ENCODE assay signal across 18 cellular contexts in genomic region chr18:615773-616172, GRCh38. TPM values are rescaled to one million over a fixed set of nuclear protein-coding genes. Genes with fewer than 3 reads are reported as not detected.
DNase-seq lines count a peak whose midpoint lies in the region; ATAC-seq and TF ChIP-seq lines count a peak whose summit lies in the region.
"Had no signal": no experiment of that assay in that cellular context is flagged by ENCODE, and none has a peak within 500 bp of the region (broad histone marks: within the 10 kb centered on the region; RNA-seq: fewer than 3 reads in every experiment).

No MANE protein-coding gene starts in this region.

- H3K14ac ChIP-seq in trophoblast cell (ENCODE audit: low read length) = no peak overlapping the region

- no peak overlapping the region for H3K4me3 Mint-ChIP-seq in natural killer cell treated with Interleukin-12 subunit alpha and Interleukin-12 subunit beta and Interleukin-15 and Interleukin-18, amount 100 ng/mL, for 72 hours
- H3K4me3 Mint-ChIP-seq: activated CD4-positive, alpha-beta T cell treated with anti-CD3 and anti-CD28 coated beads, Interleukin-2, amount 10 ng/mL, durations not matched to agents 24 days and 14 days; activated naive CD8-positive, alpha-beta T cell treated with anti-CD3 and anti-CD28 coated beads for 36 hours; brain; endodermal cell; stimulated activated memory B cell treated with anti-CD40 and anti-IgM and Interleukin-4, amounts not matched to agents 10 μg/mL and 1 μg/mL and 100 μg/mL, for 72 hours had no signal

- CTCF ChIA-PET in Panc1 (lab: Charles Lee) = interaction anchor here (0.5 kb wide), 1 partner anchor 74 kb away, joined by 3 read pairs; no protein-coding TSS in a partner anchor

- no peak overlapping the region for H4K91ac ChIP-seq in trophoblast cell (ENCODE audit: low read depth, low read length)

- intact Hi-C loops in Panc1 (cut with micrococcal nuclease; ENCODE audit: unreplicated experiment) = loop anchor here (2.0 kb wide), 1 partner anchor 329 kb away; no protein-coding TSS in a partner anchor

- H3K9ac ChIP-seq in trophoblast cell (ENCODE audit: low read length) = no peak overlapping the region

- BruUV-seq in Panc1 (replicated peaks; lab: Mats Ljungman, UMichigan) = no TSS peak

- H3K9me3 Mint-ChIP-seq in natural killer cell treated with Interleukin-12 subunit alpha and Interleukin-12 subunit beta and Interleukin-15 and Interleukin-18, amount 100 ng/mL, for 72 hours = no peaks in the 10 kb centered on the region
- H3K9me3 Mint-ChIP-seq: activated CD4-positive, alpha-beta T cell treated with anti-CD3 and anti-CD28 coated beads, Interleukin-2, amount 10 ng/mL, durations not matched to agents 24 days and 14 days; activated naive CD8-positive, alpha-beta T cell treated with anti-CD3 and anti-CD28 coated beads for 36 hours; brain; endodermal cell; stimulated activated memory B cell treated with anti-CD40 and anti-IgM and Interleukin-4, amounts not matched to agents 10 μg/mL and 1 μg/mL and 100 μg/mL, for 72 hours had no signal

- DNase-seq in ELR (ENCODE audit: low read depth) (peak; percentile 41), Panc1 (ENCODE audit: low read depth, low spot score) (no peak), foreskin keratinocyte (peak in 1 of 2 donors; percentile 4), trophoblast cell (peak; percentile 61 to 78), superior temporal gyrus (ENCODE audit: extremely low spot score) (no peak)
- no peak for DNase-seq in activated CD4-positive, alpha-beta T cell treated with anti-CD3 and anti-CD28 coated beads, Interleukin-2, amount 50 U/mL, for 48 hours
- no peak for DNase-seq in natural killer cell treated with Interleukin-12 subunit alpha and Interleukin-12 subunit beta and Interleukin-15 and Interleukin-18, amount 100 ng/mL, for 72 hours (ENCODE audit: low spot score)
- DNase-seq: activated naive CD8-positive, alpha-beta T cell treated with anti-CD3 and anti-CD28 coated beads for 36 hours; endodermal cell; occipital lobe; thyroid gland had no signal

- H3K18ac ChIP-seq in trophoblast cell (ENCODE audit: low read length) = no peak overlapping the region

- no peaks in the 10 kb centered on the region for H3K36me3 ChIP-seq in Panc1 (ENCODE audit: control insufficient read depth, insufficient read depth, low read length)
- H3K36me3 ChIP-seq in trophoblast cell (ENCODE audit: control insufficient read depth in 1 of 2, insufficient read depth in 2 of 2, low read length in 2 of 2) = no peaks in the 10 kb centered on the region
- H3K36me3 ChIP-seq: HAP-1, thyroid gland had no signal

- no peaks in the 10 kb centered on the region for H3K4me1 ChIP-seq in Panc1 (ENCODE audit: control insufficient read depth, insufficient read depth, low read length)
- no peaks in the 10 kb centered on the region for H3K4me1 ChIP-seq in foreskin keratinocyte
- H3K4me1 ChIP-seq in trophoblast cell (ENCODE audit: control insufficient read depth in 1 of 2, insufficient read depth in 2 of 2, low read length in 2 of 2) = no peaks in the 10 kb centered on the region
- H3K4me1 ChIP-seq: HAP-1, thyroid gland had no signal

- in situ Hi-C loops in Panc1 (cut with HindIII; ENCODE audit: low pct_unique_long_range_greater_than_20kb, low sequenced_read_pairs) = no loop called here

- H2BK12ac ChIP-seq in trophoblast cell (ENCODE audit: low read length) = no peak overlapping the region

- no peaks in the 10 kb centered on the region for H3K9me3 ChIP-seq in Panc1 (ENCODE audit: control insufficient read depth, insufficient read depth, low read depth, low read length)
- H3K9me3 ChIP-seq in trophoblast cell (ENCODE audit: insufficient read depth, low read depth, low read length) = peaks cover 2% of the 10 kb centered on the region
- H3K9me3 ChIP-seq: HAP-1, thyroid gland had no signal

- H2BK5ac ChIP-seq in trophoblast cell (ENCODE audit: low read depth, low read length, poor library complexity) = no peak overlapping the region

- H3K4ac ChIP-seq in trophoblast cell (ENCODE audit: low read depth, low read length) = no peak overlapping the region

- peaks cover 8 to 28% of the 10 kb centered on the region in 2 donors for H3K27me3 Mint-ChIP-seq in natural killer cell treated with Interleukin-12 subunit alpha and Interleukin-12 subunit beta and Interleukin-15 and Interleukin-18, amount 100 ng/mL, for 72 hours
- H3K27me3 Mint-ChIP-seq: activated naive CD8-positive, alpha-beta T cell treated with anti-CD3 and anti-CD28 coated beads for 36 hours; stimulated activated memory B cell treated with anti-CD40 and anti-IgM and Interleukin-4, amounts not matched to agents 10 μg/mL and 1 μg/mL and 100 μg/mL, for 72 hours had no signal

- H2BK120ac ChIP-seq in trophoblast cell (ENCODE audit: insufficient read depth, low read length, poor library complexity) = no peak overlapping the region

- no peaks in the 10 kb centered on the region for H3K36me3 Mint-ChIP-seq in natural killer cell treated with Interleukin-12 subunit alpha and Interleukin-12 subunit beta and Interleukin-15 and Interleukin-18, amount 100 ng/mL, for 72 hours
- H3K36me3 Mint-ChIP-seq: activated naive CD8-positive, alpha-beta T cell treated with anti-CD3 and anti-CD28 coated beads for 36 hours; brain; stimulated activated memory B cell treated with anti-CD40 and anti-IgM and Interleukin-4, amounts not matched to agents 10 μg/mL and 1 μg/mL and 100 μg/mL, for 72 hours had no signal

- no peak overlapping the region for H3K4me3 ChIP-seq in Panc1 (ENCODE audit: low read depth in 2 of 2, low read length in 2 of 2)
- H3K4me3 ChIP-seq in trophoblast cell (ENCODE audit: low read depth, low read length) = no peak overlapping the region
- H3K4me3 ChIP-seq: HAP-1, thyroid gland had no signal

- WGBS in trophoblast cell (ENCODE audit: extremely low coverage, insufficient coverage, insufficient read length) = no CpG with 5 or more reads among the region's 4 CpGs

- no peak overlapping the region for H2AK5ac ChIP-seq in trophoblast cell (ENCODE audit: low read length)

- H4K8ac ChIP-seq in trophoblast cell (ENCODE audit: low read depth, low read length) = no peak overlapping the region

- H3K79me1 ChIP-seq in trophoblast cell (ENCODE audit: low read length) = no peaks in the 10 kb centered on the region

- H3K27ac ChIP-seq in Panc1 (ENCODE audit: low read length) (no peak overlapping the region), foreskin keratinocyte (no peak overlapping the region), trophoblast cell (ENCODE audit: low read depth, low read length) (no peak overlapping the region)
- H3K27ac ChIP-seq: thyroid gland had no signal

- H3K4me1 Mint-ChIP-seq in natural killer cell treated with Interleukin-12 subunit alpha and Interleukin-12 subunit beta and Interleukin-15 and Interleukin-18, amount 100 ng/mL, for 72 hours (ENCODE audit: low read depth in 2 of 2) = no peaks in the 10 kb centered on the region
- H3K4me1 Mint-ChIP-seq: activated CD4-positive, alpha-beta T cell treated with anti-CD3 and anti-CD28 coated beads, Interleukin-2, amount 10 ng/mL, durations not matched to agents 24 days and 14 days; activated naive CD8-positive, alpha-beta T cell treated with anti-CD3 and anti-CD28 coated beads for 36 hours; endodermal cell; stimulated activated memory B cell treated with anti-CD40 and anti-IgM and Interleukin-4, amounts not matched to agents 10 μg/mL and 1 μg/mL and 100 μg/mL, for 72 hours had no signal

- no peak overlapping the region for H3K23ac ChIP-seq in trophoblast cell (ENCODE audit: low read length)

- ATAC-seq in Panc1 (0 out of 2 replicates have a peak, but pooled peaks have one; percentile 21), foreskin keratinocyte (peak; percentile 18), GM21576 (IDR thresholded peaks at IDR 0.05; ENCODE audit: unreplicated experiment) (no peak)
- no peak for ATAC-seq in natural killer cell treated with Interleukin-12 subunit alpha and Interleukin-12 subunit beta and Interleukin-15 and Interleukin-18, amount 100 ng/mL, for 72 hours
- ATAC-seq: stimulated activated memory B cell treated with anti-CD40 and anti-IgM and Interleukin-4, amounts not matched to agents 10 μg/mL and 1 μg/mL and 100 μg/mL, for 72 hours had no signal

- H3K27ac Mint-ChIP-seq in natural killer cell treated with Interleukin-12 subunit alpha and Interleukin-12 subunit beta and Interleukin-15 and Interleukin-18, amount 100 ng/mL, for 72 hours = no peak overlapping the region
- H3K27ac Mint-ChIP-seq: activated CD4-positive, alpha-beta T cell treated with anti-CD3 and anti-CD28 coated beads, Interleukin-2, amount 10 ng/mL, durations not matched to agents 24 days and 14 days; activated naive CD8-positive, alpha-beta T cell treated with anti-CD3 and anti-CD28 coated beads for 36 hours; brain; endodermal cell; stimulated activated memory B cell treated with anti-CD40 and anti-IgM and Interleukin-4, amounts not matched to agents 10 μg/mL and 1 μg/mL and 100 μg/mL, for 72 hours had no signal

- no peak overlapping the region for H2AFZ ChIP-seq in trophoblast cell (ENCODE audit: insufficient read depth, low read length, poor library complexity)

- POLR2A ChIA-PET in Panc1 (lab: Charles Lee) = no interaction called here

- H4K12ac ChIP-seq in trophoblast cell (ENCODE audit: low read depth, low read length) = no peak overlapping the region

- no peak for TF ChIP-seq CTCF in Panc1 (IDR thresholded peaks at IDR 0.05)
- no peak for TF ChIP-seq CTCF in foreskin keratinocyte (conservative IDR thresholded peaks at IDR 0.05)

- H3K27me3 ChIP-seq in Panc1 (ENCODE audit: control insufficient read depth, insufficient read depth, low read length) = no peaks in the 10 kb centered on the region
- H3K27me3 ChIP-seq in foreskin keratinocyte = peaks cover 6% of the 10 kb centered on the region
- H3K27me3 ChIP-seq in trophoblast cell (ENCODE audit: insufficient read depth, low read length) = no peaks in the 10 kb centered on the region
- H3K27me3 ChIP-seq: thyroid gland had no signal

- no peaks in the 10 kb centered on the region for H3K79me2 ChIP-seq in trophoblast cell (ENCODE audit: control insufficient read depth, insufficient read depth, low read length, poor library complexity)

- H3K4me2 ChIP-seq in trophoblast cell (ENCODE audit: low read length) = no peak overlapping the region

RNA-seq across cellular contexts. Expression of gene CLUL1, which starts 19.0 kb away (rescaled TPM):
- total RNA-seq in Panc1 (2021; ENCODE audit: unreplicated experiment) = 0.46 TPM
- polyA plus RNA-seq in Panc1 (2012; ENCODE audit: insufficient read length) = 0.61 TPM
- total RNA-seq in foreskin keratinocyte = 0.07 and 0.25 TPM in 2 replicates
- 0.07 TPM in 1 of 2 replicates, not detected in the other for polyA plus RNA-seq in foreskin keratinocyte
- polyA plus RNA-seq in trophoblast cell (2013) = 0.39 and 0.49 TPM in 2 replicates
- not detected for total RNA-seq in natural killer cell treated with Interleukin-12 subunit alpha and Interleukin-12 subunit beta and Interleukin-15 and Interleukin-18, amount 100 ng/mL, for 72 hours
- total RNA-seq: activated CD4-positive, alpha-beta T cell treated with anti-CD3 and anti-CD28 coated beads, Interleukin-2, amount 10 ng/mL, durations not matched to agents 24 days and 14 days; activated naive CD8-positive, alpha-beta T cell treated with anti-CD3 and anti-CD28 coated beads for 36 hours; lung microvascular endothelial cell; T-helper 1 cell treated with Interleukin-12 subunit alpha and Interleukin-12 subunit beta and Interleukin-4 antibody, amounts not matched to agents 30 ng/mL and 1 ng/mL, for 36 hours had no signal

RNA-seq across cellular contexts. Expression of gene CETN1, which starts 35.6 kb away (rescaled TPM):
- not detected for total RNA-seq in Panc1 (2021; ENCODE audit: unreplicated experiment)
- polyA plus RNA-seq in Panc1 (2012; ENCODE audit: insufficient read length) = not detected
- total RNA-seq in foreskin keratinocyte = not detected in 2 replicates
- polyA plus RNA-seq in foreskin keratinocyte = not detected in 2 replicates
- not detected in 2 replicates for polyA plus RNA-seq in trophoblast cell (2013)
- total RNA-seq in natural killer cell treated with Interleukin-12 subunit alpha and Interleukin-12 subunit beta and Interleukin-15 and Interleukin-18, amount 100 ng/mL, for 72 hours = not detected
- total RNA-seq: activated CD4-positive, alpha-beta T cell treated with anti-CD3 and anti-CD28 coated beads, Interleukin-2, amount 10 ng/mL, durations not matched to agents 24 days and 14 days; activated naive CD8-positive, alpha-beta T cell treated with anti-CD3 and anti-CD28 coated beads for 36 hours; endodermal cell; lung microvascular endothelial cell; occipital lobe; T-helper 1 cell treated with Interleukin-12 subunit alpha and Interleukin-12 subunit beta and Interleukin-4 antibody, amounts not matched to agents 30 ng/mL and 1 ng/mL, for 36 hours had no signal

RNA-seq across cellular contexts. Expression of gene TYMS, which starts 41.7 kb away (rescaled TPM):
- total RNA-seq in Panc1 (2021; ENCODE audit: unreplicated experiment) (202 TPM), foreskin keratinocyte (48.0 and 80.2 TPM in 2 replicates)
- polyA plus RNA-seq in Panc1 (2012; ENCODE audit: insufficient read length) = 157 TPM
- polyA plus RNA-seq in foreskin keratinocyte = 75.9 and 127 TPM in 2 replicates
- 79.9 and 81.7 TPM in 2 replicates for polyA plus RNA-seq in trophoblast cell (2013)
- total RNA-seq in natural killer cell treated with Interleukin-12 subunit alpha and Interleukin-12 subunit beta and Interleukin-15 and Interleukin-18, amount 100 ng/mL, for 72 hours = 100 to 1,000 TPM; 180 to 276 TPM

Comparison
In these comparisons a context has a peak if more than half of its experiments do, and no peak if none do; other contexts are left out.
1. DNase-seq: peak in ELR (single experiment) and trophoblast cell (2 of 2); none in Panc1 (single experiment), activated CD4-positive, alpha-beta T cell treated with anti-CD3 and anti-CD28 coated beads, Interleukin-2, amount 50 U/mL, for 48 hours (0 of 2), superior temporal gyrus (single experiment) and natural killer cell treated with Interleukin-12 subunit alpha and Interleukin-12 subunit beta and Interleukin-15 and Interleukin-18, amount 100 ng/mL, for 72 hours (single experiment).
2. ATAC-seq: peak in Panc1 (single experiment) and foreskin keratinocyte (single experiment); none in GM21576 (single experiment) and natural killer cell treated with Interleukin-12 subunit alpha and Interleukin-12 subunit beta and Interleukin-15 and Interleukin-18, amount 100 ng/mL, for 72 hours (0 of 2).